In the genomic region with DNA sequence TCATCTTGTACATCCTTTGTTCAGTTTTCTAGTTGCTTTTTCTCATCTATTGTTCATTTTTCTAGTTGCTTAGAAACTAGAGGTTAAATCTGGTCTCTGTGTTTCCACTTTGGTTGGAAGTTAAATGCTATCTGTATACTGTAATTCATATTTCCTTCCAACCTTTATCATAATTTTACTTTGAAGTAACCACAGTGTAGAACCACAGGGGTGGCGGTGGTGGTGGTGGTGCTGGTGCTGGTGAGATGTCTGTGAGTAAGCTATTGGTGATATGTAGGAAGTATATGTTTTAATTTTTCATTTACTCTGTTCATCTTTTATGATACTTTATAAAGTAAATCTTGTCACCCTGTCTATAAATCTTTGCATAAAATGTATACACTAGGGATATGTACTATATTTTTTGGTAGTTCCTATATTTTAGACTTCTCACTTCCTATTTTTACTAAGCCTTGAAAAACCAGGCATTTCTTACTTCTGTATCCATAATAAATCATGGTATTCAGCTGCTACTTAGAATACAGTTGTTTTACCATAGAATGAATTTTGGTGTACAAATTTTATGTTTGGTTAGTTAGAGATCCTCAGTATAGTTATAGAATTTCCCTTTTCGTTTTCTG, we compare ENCODE assay signal across 13 cellular contexts. TPM values are rescaled to one million over a fixed set of nuclear protein-coding genes. Genes with fewer than 3 reads are reported as not detected.
DNase-seq lines count a peak whose midpoint lies in the region; ATAC-seq, FAIRE-seq and TF ChIP-seq lines count a peak whose summit lies in the region.
"Had no signal": no experiment of that assay in that cellular context is flagged by ENCODE, and none has a peak within 500 bp of the region (broad histone marks: within the 10 kb centered on the region; RNA-seq: fewer than 3 reads in every experiment).

No MANE protein-coding gene starts in this region.

- no peaks in the 10 kb centered on the region for H3K9me2 ChIP-seq in Loucy (replicated peaks; ENCODE audit: low read depth, low read length)

- no peaks in the 10 kb centered on the region for H3K27me3 Mint-ChIP-seq in activated CD4-positive, alpha-beta memory T cell treated with anti-CD3 and anti-CD28 coated beads for 36 hours
- no peaks in the 10 kb centered on the region for H3K27me3 Mint-ChIP-seq in astrocyte (ENCODE audit: low read depth, unreplicated experiment)

- H3K9me3 Mint-ChIP-seq in activated CD4-positive, alpha-beta memory T cell treated with anti-CD3 and anti-CD28 coated beads for 36 hours, result peaks cover 6% of the 10 kb centered on the region
- H3K9me3 Mint-ChIP-seq in astrocyte (ENCODE audit: unreplicated experiment), result peaks cover 2% of the 10 kb centered on the region

- peak overlapping the region; percentile 33 for H3K4me3 Mint-ChIP-seq in activated CD4-positive, alpha-beta memory T cell treated with anti-CD3 and anti-CD28 coated beads for 36 hours
- H3K4me3 Mint-ChIP-seq in astrocyte (ENCODE audit: unreplicated experiment), result no peak overlapping the region
- H3K4me3 Mint-ChIP-seq: CD14-positive monocyte had no signal

- H3K4me1 ChIP-seq in Loucy (ENCODE audit: insufficient read depth, low read length, poor library complexity, severe bottlenecking) (peaks cover 40% of the 10 kb centered on the region), astrocyte (ENCODE audit: insufficient read depth, low read length) (no peaks in the 10 kb centered on the region)

- H4K20me1 ChIP-seq in Loucy (ENCODE audit: insufficient read depth, low read length, poor library complexity, severe bottlenecking) (peaks cover 38% of the 10 kb centered on the region), astrocyte (ENCODE audit: insufficient read depth, low read length) (no peaks in the 10 kb centered on the region)

- H3K27me3 ChIP-seq in Loucy (ENCODE audit: insufficient read depth, low read length, poor library complexity, severe bottlenecking) (no peaks in the 10 kb centered on the region), astrocyte (ENCODE audit: insufficient read depth, low read length) (no peaks in the 10 kb centered on the region)
- H3K27me3 ChIP-seq: heart left ventricle had no signal

- no peaks in the 10 kb centered on the region for H3F3A ChIP-seq in Loucy (ENCODE audit: low read depth)

- peak; percentile 82 for DNase-seq in activated CD4-positive, alpha-beta memory T cell treated with anti-CD3 and anti-CD28 coated beads for 36 hours
- peak; percentile 46 for DNase-seq in astrocyte (ENCODE audit: low read depth)
- peak; percentile 27 to 43 (median 43) for DNase-seq in stimulated activated CD4-positive, alpha-beta T cell treated with anti-CD3 and anti-CD28 coated beads, TNF-alpha, amount 100 ng/mL, for 4 hours (ENCODE audit: low read depth in 3 of 3)
- DNase-seq in NCI-H1436 (lab: John Stamatoyannopoulos, UW), result no peak
- no peak for DNase-seq in HT-29 (ENCODE audit: low spot score)
- DNase-seq in hepatic stellate cell (ENCODE audit: low spot score), result no peak
- DNase-seq: trophoblast cell had no signal

- H3K9me3 ChIP-seq in Loucy (ENCODE audit: insufficient read depth, low read depth, low read length) (peaks cover 5% of the 10 kb centered on the region; the same call in 1 of the 2 replicates), astrocyte (ENCODE audit: insufficient read depth, low read depth, low read length) (no peaks in the 10 kb centered on the region)

- ATAC-seq in HG03442 (IDR thresholded peaks at IDR 0.05; ENCODE audit: unreplicated experiment), result no peak
- ATAC-seq: heart left ventricle, Panc1 had no signal

- peaks cover 29% of the 10 kb centered on the region for H3K79me2 ChIP-seq in Loucy (ENCODE audit: insufficient read depth, low read length)
- H3K79me2 ChIP-seq in astrocyte (ENCODE audit: insufficient read depth, low read length), result peaks cover 20% of the 10 kb centered on the region

- peaks cover 54% of the 10 kb centered on the region for H3K4me1 Mint-ChIP-seq in activated CD4-positive, alpha-beta memory T cell treated with anti-CD3 and anti-CD28 coated beads for 36 hours (ENCODE audit: low read depth)
- peaks cover 9% of the 10 kb centered on the region for H3K4me1 Mint-ChIP-seq in astrocyte (ENCODE audit: low read depth, unreplicated experiment)

- H3K9ac ChIP-seq in Loucy (ENCODE audit: low read depth, low read length, poor library complexity, severe bottlenecking), result no peak overlapping the region
- no peak overlapping the region for H3K9ac ChIP-seq in astrocyte (ENCODE audit: low read length)
- H3K9ac ChIP-seq: KMS-11 had no signal

- H3K4me2 ChIP-seq in Loucy (ENCODE audit: low read depth, low read length, poor library complexity, severe bottlenecking) (peak overlapping the region; percentile 43), astrocyte (ENCODE audit: low read length) (no peak overlapping the region)

- peak overlapping the region; percentile 47 for H3K27ac Mint-ChIP-seq in activated CD4-positive, alpha-beta memory T cell treated with anti-CD3 and anti-CD28 coated beads for 36 hours
- H3K27ac Mint-ChIP-seq in astrocyte (ENCODE audit: unreplicated experiment), result no peak overlapping the region

- intact Hi-C loops in activated CD4-positive, alpha-beta memory T cell treated with anti-CD3 and anti-CD28 coated beads for 36 hours (cut with micrococcal nuclease), result loop anchor here (5.0 kb wide), 1 partner anchor 360 kb away; no protein-coding TSS in a partner anchor

- no peak overlapping the region for H3K27ac ChIP-seq in astrocyte (ENCODE audit: low read depth, low read length)
- H3K27ac ChIP-seq: heart left ventricle, KMS-11 had no signal

- no peak overlapping the region for H3K4me3 ChIP-seq in Loucy (ENCODE audit: low read length, poor library complexity, severe bottlenecking)
- no peak overlapping the region for H3K4me3 ChIP-seq in astrocyte (ENCODE audit: insufficient read depth, low read depth, low read length)
- H3K4me3 ChIP-seq: heart left ventricle had no signal

- FAIRE-seq in astrocyte (lab: Jason Lieb, UNC), result no peak

- TF ChIP-seq CTCF in Loucy (conservative IDR thresholded peaks at IDR 0.05; ENCODE audit: low read length), result no peak
- TF ChIP-seq CTCF in astrocyte (IDR thresholded peaks at IDR 0.05; ENCODE audit: insufficient read depth, low read depth, low read length), result no peak

- H3K36me3 Mint-ChIP-seq in activated CD4-positive, alpha-beta memory T cell treated with anti-CD3 and anti-CD28 coated beads for 36 hours, result peaks cover 19% of the 10 kb centered on the region
- peaks cover 1% of the 10 kb centered on the region for H3K36me3 Mint-ChIP-seq in astrocyte (ENCODE audit: low read depth, unreplicated experiment)

- H3K36me3 ChIP-seq in Loucy (ENCODE audit: insufficient read depth, low read length), result peaks cover 6% of the 10 kb centered on the region; the same call in 1 of the 2 replicates
- no peaks in the 10 kb centered on the region for H3K36me3 ChIP-seq in astrocyte (ENCODE audit: insufficient read depth, low read length)
- H3K36me3 ChIP-seq: heart left ventricle had no signal

- POLR2A ChIA-PET in activated CD4-positive, alpha-beta memory T cell treated with anti-CD3 and anti-CD28 coated beads for 36 hours (lab: Charles Lee), result interaction anchor here (2.4 to 4.0 kb wide), 2 partner anchors 30 to 31 kb away, joined by 14 to 25 read pairs; a partner anchor contains a TSS

- CTCF ChIA-PET in activated CD4-positive, alpha-beta memory T cell treated with anti-CD3 and anti-CD28 coated beads for 36 hours (lab: Charles Lee), result interaction anchor here (0.6 to 2.5 kb wide), 2 partner anchors 31 to 567 kb away, joined by 3 to 5 read pairs; no protein-coding TSS in a partner anchor

- H2AFZ ChIP-seq in Loucy (ENCODE audit: low read length), result no peak overlapping the region
- H2AFZ ChIP-seq in astrocyte (ENCODE audit: low read depth, low read length), result no peak overlapping the region

RNA-seq across cellular contexts. Expression of a gene that starts 31.9 kb away (rescaled TPM):
- total RNA-seq in activated CD4-positive, alpha-beta memory T cell treated with anti-CD3 and anti-CD28 coated beads for 36 hours, result 10 to 100 TPM; 16.5 to 19.7 TPM
- 18.3 and 19.3 TPM in 2 replicates for total RNA-seq in astrocyte
- total RNA-seq in HT-29 (2014; rRNA removed; shearing (Covaris generic)), result 9.4 and 10.1 TPM in 2 replicates

Comparison
In these comparisons a context has a peak if more than half of its experiments do, and no peak if none do; other contexts are left out.
1. DNase-seq: peak in activated CD4-positive, alpha-beta memory T cell treated with anti-CD3 and anti-CD28 coated beads for 36 hours (single experiment), astrocyte (single experiment) and stimulated activated CD4-positive, alpha-beta T cell treated with anti-CD3 and anti-CD28 coated beads, TNF-alpha, amount 100 ng/mL, for 4 hours (3 of 3); none in NCI-H1436 (single experiment), HT-29 (single experiment) and hepatic stellate cell (single experiment).